Comparison of ENCODE assay signal across 22 cellular contexts in the genomic region with DNA sequence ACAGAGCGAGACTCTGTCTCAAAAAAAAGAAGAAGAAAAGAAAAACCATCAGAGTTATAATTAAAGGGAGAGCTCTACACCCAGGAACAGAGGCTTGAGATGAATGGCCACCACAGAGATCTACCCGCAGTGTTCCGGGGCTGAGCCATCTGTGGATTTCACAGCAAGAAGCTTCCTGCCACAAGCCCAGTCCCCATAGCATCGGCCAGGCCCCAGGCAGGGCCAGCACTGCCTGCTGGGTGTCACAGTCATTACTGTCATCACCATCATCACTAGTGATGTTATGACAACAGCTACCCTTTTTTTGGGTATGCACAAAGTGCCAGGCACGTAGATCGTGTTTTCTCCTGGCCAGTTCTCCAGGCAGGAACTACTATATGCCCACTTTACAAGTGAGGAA.
"Had no signal": no experiment of that assay in that cellular context is flagged by ENCODE, and none has a peak within 500 bp of the region (broad histone marks: within the 10 kb centered on the region; RNA-seq: fewer than 3 reads in every experiment).

No MANE protein-coding gene starts in this region.

- DNase-seq: effector memory CD4-positive, alpha-beta T cell; gastrocnemius medialis; left ventricle myocardium inferior; lower lobe of right lung; midbrain; nephron progenitor cell; ovary; sigmoid colon; stimulated activated CD4-positive, alpha-beta T cell treated with anti-CD3 and anti-CD28 coated beads, Interleukin-2, amount 100 ng/mL, for 24 hours; stimulated activated CD4-positive, alpha-beta T cell treated with anti-CD3 and anti-CD28 coated beads, Interleukin-4, amount 100 ng/mL, for 4 hours; stimulated activated naive CD4-positive, alpha-beta T cell; stomach; substantia nigra; transverse colon had no signal

- H3K9me3 ChIP-seq: esophagus muscularis mucosa, gastrocnemius medialis, left ventricle myocardium inferior, lower lobe of right lung, neutrophil, ovary, right atrium auricular region, sigmoid colon, stomach, thoracic aorta, transverse colon had no signal

- H3K4me1 ChIP-seq: esophagus muscularis mucosa, gastrocnemius medialis, lower lobe of right lung, sigmoid colon, stomach, transverse colon had no signal

- H3K9me3 Mint-ChIP-seq: memory B cell, nephron progenitor cell had no signal

- H3K4me3 ChIP-seq: esophagus muscularis mucosa, gastrocnemius medialis, left ventricle myocardium inferior, lower lobe of right lung, ovary, right atrium auricular region, sigmoid colon, skin epidermis, stomach, thoracic aorta, transverse colon had no signal

- H3K4me1 Mint-ChIP-seq: memory B cell had no signal

- ATAC-seq: gastrocnemius medialis, lower lobe of right lung had no signal

- FAIRE-seq: keratinocyte had no signal

- H3K36me3 ChIP-seq: esophagus muscularis mucosa, gastrocnemius medialis, left ventricle myocardium inferior, lower lobe of right lung, neutrophil, ovary, right atrium auricular region, sigmoid colon, stomach, thoracic aorta, transverse colon had no signal

- H3K4me3 Mint-ChIP-seq: memory B cell, nephron progenitor cell had no signal

- H3K36me3 Mint-ChIP-seq: memory B cell had no signal

- H3K27ac ChIP-seq: epithelial cell of prostate, esophagus muscularis mucosa, gastrocnemius medialis, left ventricle myocardium inferior, lower lobe of right lung, neutrophil, ovary, right atrium auricular region, sigmoid colon, skin epidermis, stomach, thoracic aorta, transverse colon had no signal

- H3K27ac Mint-ChIP-seq: memory B cell, nephron progenitor cell had no signal

- H3K27me3 ChIP-seq: gastrocnemius medialis, neutrophil, ovary, right atrium auricular region, transverse colon had no signal
